Comparison of ENCODE assay signal across 8 cellular contexts in genomic region chr2:238203973-238204683, GRCh38. TPM values are rescaled to one million over a fixed set of nuclear protein-coding genes. Genes with fewer than 3 reads are reported as not detected.
DNase-seq lines count a peak whose midpoint lies in the region; ATAC-seq and TF ChIP-seq lines count a peak whose summit lies in the region.

No MANE protein-coding gene starts in this region.

- H3K9me3 ChIP-seq in MG63 (no peaks in the 10 kb centered on the region), mesodermal cell (ENCODE audit: control insufficient read depth, low read length) (peaks cover 5% of the 10 kb centered on the region)

- H3K36me3 ChIP-seq in MG63, result peaks cover 13% of the 10 kb centered on the region
- H3K36me3 ChIP-seq in brain microvascular endothelial cell (replicated peaks), result no peaks in the 10 kb centered on the region
- peaks cover 5% of the 10 kb centered on the region for H3K36me3 ChIP-seq in mesodermal cell (ENCODE audit: control insufficient read depth, insufficient read depth, low read length)

- TF ChIP-seq CTCF in brain microvascular endothelial cell (IDR thresholded peaks at IDR 0.05; ENCODE audit: low read depth, low read length, missing control alignments), result no peak

- H3K27ac ChIP-seq in brain microvascular endothelial cell (no peak overlapping the region), mesodermal cell (ENCODE audit: low read depth, low read length, severe bottlenecking) (peak overlapping the region; percentile 30)

- no peaks in the 10 kb centered on the region for H3K27me3 ChIP-seq in MG63
- no peaks in the 10 kb centered on the region for H3K27me3 ChIP-seq in brain microvascular endothelial cell (replicated peaks)

- DNase-seq in activated T-cell treated with anti-CD3 and anti-CD28 coated beads, Interleukin-2, amount 50 U/mL, for 72 hours, result no peak
- DNase-seq in activated T-cell treated with anti-CD3 and anti-CD28 coated beads, Interleukin-2, amount 50 U/mL, for 1 hour, result no peak
- DNase-seq in MG63 (no peak), brain microvascular endothelial cell (no peak), UCSD-AML1 (lab: John Stamatoyannopoulos, UW; ENCODE audit: unreplicated experiment) (no peak), NCI-H187 treated with DMSO at 0.1 percent for 48 hours (lab: John Stamatoyannopoulos, UW) (no peak), mucosa of gallbladder (ENCODE audit: low spot score) (no peak)

- H3K4me1 ChIP-seq in mesodermal cell (ENCODE audit: control insufficient read depth, insufficient read depth, low read length, poor library complexity, severe bottlenecking), result peaks cover 6% of the 10 kb centered on the region

- WGBS in mesodermal cell (ENCODE audit: insufficient coverage in 2 of 2), 2 experiments, result 78 to 81% methylated on average over 17 of the region's 18 CpGs

- ATAC-seq in activated T-cell treated with anti-CD3 and anti-CD28 coated beads, Interleukin-2, amount 50 U/mL, for 72 hours (replicated peaks in 1 of 2), result no peak

- peaks cover 0 to 2% of the 10 kb centered on the region in 2 donors for H3K36me3 Mint-ChIP-seq in activated T-cell treated with anti-CD3 and anti-CD28 coated beads, Interleukin-2, amount 50 U/mL, for 72 hours (ENCODE audit: insufficient read depth in 2 of 2)

- no peaks in the 10 kb centered on the region for H3K9me3 Mint-ChIP-seq in activated T-cell treated with anti-CD3 and anti-CD28 coated beads, Interleukin-2, amount 50 U/mL, for 72 hours

- H3K27me3 Mint-ChIP-seq in activated T-cell treated with anti-CD3 and anti-CD28 coated beads, Interleukin-2, amount 50 U/mL, for 72 hours (ENCODE audit: low read depth), result no peaks in the 10 kb centered on the region

- peaks cover 43% of the 10 kb centered on the region for H3K4me1 Mint-ChIP-seq in activated T-cell treated with anti-CD3 and anti-CD28 coated beads, Interleukin-2, amount 50 U/mL, for 72 hours (ENCODE audit: low read depth)

- peak overlapping the region; percentile 80 to 81 for H3K4me3 Mint-ChIP-seq in activated T-cell treated with anti-CD3 and anti-CD28 coated beads, Interleukin-2, amount 50 U/mL, for 72 hours

- H3K4me3 ChIP-seq in MG63, result peak overlapping the region; percentile 61
- peak overlapping the region; percentile 55 for H3K4me3 ChIP-seq in brain microvascular endothelial cell (ENCODE audit: low read depth, low read length)
- H3K4me3 ChIP-seq in mesodermal cell (ENCODE audit: extremely low read depth, insufficient read depth, low read length, poor library complexity, severe bottlenecking), result peak overlapping the region; percentile 26

- in situ Hi-C loops in brain microvascular endothelial cell (cut with HindIII; ENCODE audit: low pct_ligation_motif_present, low sequenced_read_pairs), result no loop called here

- H3K27ac Mint-ChIP-seq in activated T-cell treated with anti-CD3 and anti-CD28 coated beads, Interleukin-2, amount 50 U/mL, for 72 hours, result peak overlapping the region; percentile 83

RNA-seq across cellular contexts. Expression of gene ILKAP, which starts 0.6 kb away (rescaled TPM):
- total RNA-seq in activated T-cell treated with anti-CD3 and anti-CD28 coated beads, Interleukin-2, amount 50 U/mL, for 72 hours, result 10 to 100 TPM; 53.2 to 55.5 TPM
- 59.6 and 69.4 TPM in 2 replicates for total RNA-seq in MG63 (2014; rRNA removed; shearing (Covaris generic); ENCODE audit: low replicate concordance)
- 30.6 TPM for polyA plus RNA-seq in mesodermal cell (2013, experiment 1 of 2)
- polyA plus RNA-seq in mesodermal cell (2013, experiment 2 of 2), result 32.2 TPM
- total RNA-seq in mucosa of gallbladder, result 40.5 TPM

RNA-seq across cellular contexts. Expression of gene HES6, which starts 35.7 kb away (rescaled TPM):
- 1 to 10 TPM; 1.6 to 2.0 TPM for total RNA-seq in activated T-cell treated with anti-CD3 and anti-CD28 coated beads, Interleukin-2, amount 50 U/mL, for 72 hours
- 23.5 and 30.4 TPM in 2 replicates for total RNA-seq in MG63 (2014; rRNA removed; shearing (Covaris generic); ENCODE audit: low replicate concordance)
- 12.4 TPM for polyA plus RNA-seq in mesodermal cell (2013, experiment 1 of 2)
- 10.9 TPM for polyA plus RNA-seq in mesodermal cell (2013, experiment 2 of 2)
- 18.0 TPM for total RNA-seq in mucosa of gallbladder

RNA-seq across cellular contexts. Expression of gene ERFE, which starts 45.4 kb away (rescaled TPM):
- total RNA-seq in activated T-cell treated with anti-CD3 and anti-CD28 coated beads, Interleukin-2, amount 50 U/mL, for 72 hours, result under 1 TPM; 0.60 to 0.88 TPM
- total RNA-seq in MG63 (2014; rRNA removed; shearing (Covaris generic); ENCODE audit: low replicate concordance), result 11.1 and 24.6 TPM in 2 replicates
- 3.1 TPM for polyA plus RNA-seq in mesodermal cell (2013, experiment 1 of 2)
- 3.8 TPM for polyA plus RNA-seq in mesodermal cell (2013, experiment 2 of 2)
- total RNA-seq in mucosa of gallbladder, result 0.35 TPM
